1 cellular context compared by ENCODE assay signal in the genomic region with DNA sequence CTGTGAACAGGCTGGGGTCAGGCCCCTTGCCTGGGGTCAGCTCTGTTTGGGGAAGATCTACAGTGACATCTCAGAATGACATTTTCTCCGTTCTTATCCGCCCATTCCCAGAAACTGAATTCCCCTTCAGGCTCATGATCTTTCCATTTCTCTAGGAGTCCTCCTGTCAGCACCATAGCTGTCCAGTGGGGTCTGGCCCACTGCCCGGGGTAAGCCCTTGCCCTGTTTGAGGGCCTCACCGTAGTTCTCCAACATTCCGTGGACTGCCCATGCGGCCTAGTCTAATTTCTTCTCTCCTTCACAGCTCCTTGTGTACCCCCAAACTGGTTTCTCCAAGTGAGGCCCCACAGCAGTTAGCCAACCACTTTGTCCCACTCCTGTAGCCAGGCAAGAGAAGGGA.
TF ChIP-seq lines count a peak whose summit lies in the region.

No MANE protein-coding gene starts in this region.

TF ChIP-seq in H1, 55 proteins besides CTCF, POLR2A, EP300 and RAD21:
- TF ChIP-seq, protein P1, sequence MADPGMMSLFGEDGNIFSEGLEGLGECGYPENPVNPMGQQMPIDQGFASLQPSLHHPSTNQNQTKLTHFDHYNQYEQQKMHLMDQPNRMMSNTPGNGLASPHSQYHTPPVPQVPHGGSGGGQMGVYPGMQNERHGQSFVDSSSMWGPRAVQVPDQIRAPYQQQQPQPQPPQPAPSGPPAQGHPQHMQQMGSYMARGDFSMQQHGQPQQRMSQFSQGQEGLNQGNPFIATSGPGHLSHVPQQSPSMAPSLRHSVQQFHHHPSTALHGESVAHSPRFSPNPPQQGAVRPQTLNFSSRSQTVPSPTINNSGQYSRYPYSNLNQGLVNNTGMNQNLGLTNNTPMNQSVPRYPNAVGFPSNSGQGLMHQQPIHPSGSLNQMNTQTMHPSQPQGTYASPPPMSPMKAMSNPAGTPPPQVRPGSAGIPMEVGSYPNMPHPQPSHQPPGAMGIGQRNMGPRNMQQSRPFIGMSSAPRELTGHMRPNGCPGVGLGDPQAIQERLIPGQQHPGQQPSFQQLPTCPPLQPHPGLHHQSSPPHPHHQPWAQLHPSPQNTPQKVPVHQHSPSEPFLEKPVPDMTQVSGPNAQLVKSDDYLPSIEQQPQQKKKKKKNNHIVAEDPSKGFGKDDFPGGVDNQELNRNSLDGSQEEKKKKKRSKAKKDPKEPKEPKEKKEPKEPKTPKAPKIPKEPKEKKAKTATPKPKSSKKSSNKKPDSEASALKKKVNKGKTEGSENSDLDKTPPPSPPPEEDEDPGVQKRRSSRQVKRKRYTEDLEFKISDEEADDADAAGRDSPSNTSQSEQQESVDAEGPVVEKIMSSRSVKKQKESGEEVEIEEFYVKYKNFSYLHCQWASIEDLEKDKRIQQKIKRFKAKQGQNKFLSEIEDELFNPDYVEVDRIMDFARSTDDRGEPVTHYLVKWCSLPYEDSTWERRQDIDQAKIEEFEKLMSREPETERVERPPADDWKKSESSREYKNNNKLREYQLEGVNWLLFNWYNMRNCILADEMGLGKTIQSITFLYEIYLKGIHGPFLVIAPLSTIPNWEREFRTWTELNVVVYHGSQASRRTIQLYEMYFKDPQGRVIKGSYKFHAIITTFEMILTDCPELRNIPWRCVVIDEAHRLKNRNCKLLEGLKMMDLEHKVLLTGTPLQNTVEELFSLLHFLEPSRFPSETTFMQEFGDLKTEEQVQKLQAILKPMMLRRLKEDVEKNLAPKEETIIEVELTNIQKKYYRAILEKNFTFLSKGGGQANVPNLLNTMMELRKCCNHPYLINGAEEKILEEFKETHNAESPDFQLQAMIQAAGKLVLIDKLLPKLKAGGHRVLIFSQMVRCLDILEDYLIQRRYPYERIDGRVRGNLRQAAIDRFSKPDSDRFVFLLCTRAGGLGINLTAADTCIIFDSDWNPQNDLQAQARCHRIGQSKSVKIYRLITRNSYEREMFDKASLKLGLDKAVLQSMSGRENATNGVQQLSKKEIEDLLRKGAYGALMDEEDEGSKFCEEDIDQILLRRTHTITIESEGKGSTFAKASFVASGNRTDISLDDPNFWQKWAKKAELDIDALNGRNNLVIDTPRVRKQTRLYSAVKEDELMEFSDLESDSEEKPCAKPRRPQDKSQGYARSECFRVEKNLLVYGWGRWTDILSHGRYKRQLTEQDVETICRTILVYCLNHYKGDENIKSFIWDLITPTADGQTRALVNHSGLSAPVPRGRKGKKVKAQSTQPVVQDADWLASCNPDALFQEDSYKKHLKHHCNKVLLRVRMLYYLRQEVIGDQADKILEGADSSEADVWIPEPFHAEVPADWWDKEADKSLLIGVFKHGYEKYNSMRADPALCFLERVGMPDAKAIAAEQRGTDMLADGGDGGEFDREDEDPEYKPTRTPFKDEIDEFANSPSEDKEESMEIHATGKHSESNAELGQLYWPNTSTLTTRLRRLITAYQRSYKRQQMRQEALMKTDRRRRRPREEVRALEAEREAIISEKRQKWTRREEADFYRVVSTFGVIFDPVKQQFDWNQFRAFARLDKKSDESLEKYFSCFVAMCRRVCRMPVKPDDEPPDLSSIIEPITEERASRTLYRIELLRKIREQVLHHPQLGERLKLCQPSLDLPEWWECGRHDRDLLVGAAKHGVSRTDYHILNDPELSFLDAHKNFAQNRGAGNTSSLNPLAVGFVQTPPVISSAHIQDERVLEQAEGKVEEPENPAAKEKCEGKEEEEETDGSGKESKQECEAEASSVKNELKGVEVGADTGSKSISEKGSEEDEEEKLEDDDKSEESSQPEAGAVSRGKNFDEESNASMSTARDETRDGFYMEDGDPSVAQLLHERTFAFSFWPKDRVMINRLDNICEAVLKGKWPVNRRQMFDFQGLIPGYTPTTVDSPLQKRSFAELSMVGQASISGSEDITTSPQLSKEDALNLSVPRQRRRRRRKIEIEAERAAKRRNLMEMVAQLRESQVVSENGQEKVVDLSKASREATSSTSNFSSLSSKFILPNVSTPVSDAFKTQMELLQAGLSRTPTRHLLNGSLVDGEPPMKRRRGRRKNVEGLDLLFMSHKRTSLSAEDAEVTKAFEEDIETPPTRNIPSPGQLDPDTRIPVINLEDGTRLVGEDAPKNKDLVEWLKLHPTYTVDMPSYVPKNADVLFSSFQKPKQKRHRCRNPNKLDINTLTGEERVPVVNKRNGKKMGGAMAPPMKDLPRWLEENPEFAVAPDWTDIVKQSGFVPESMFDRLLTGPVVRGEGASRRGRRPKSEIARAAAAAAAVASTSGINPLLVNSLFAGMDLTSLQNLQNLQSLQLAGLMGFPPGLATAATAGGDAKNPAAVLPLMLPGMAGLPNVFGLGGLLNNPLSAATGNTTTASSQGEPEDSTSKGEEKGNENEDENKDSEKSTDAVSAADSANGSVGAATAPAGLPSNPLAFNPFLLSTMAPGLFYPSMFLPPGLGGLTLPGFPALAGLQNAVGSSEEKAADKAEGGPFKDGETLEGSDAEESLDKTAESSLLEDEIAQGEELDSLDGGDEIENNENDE (IDR thresholded peaks at IDR 0.05; ENCODE audit: insufficient replicate concordance, low read length), result no peak
- TF ChIP-seq HDAC2 (IDR thresholded peaks at IDR 0.05; ENCODE audit: borderline replicate concordance in 1 of 2, low read depth in 2 of 2, low read length in 2 of 2) (no peak), HDAC6 (IDR thresholded peaks at IDR 0.05; ENCODE audit: low read depth, low read length) (no peak), TAF1 (IDR thresholded peaks at IDR 0.05; ENCODE audit: low read depth, low read length) (no peak), KDM1A (IDR thresholded peaks at IDR 0.05; ENCODE audit: borderline replicate concordance, low read length) (no peak), GTF2F1 (IDR thresholded peaks at IDR 0.05; ENCODE audit: borderline replicate concordance, low read depth, low read length) (no peak), GABPA (IDR thresholded peaks at IDR 0.05; ENCODE audit: borderline replicate concordance, insufficient read depth, low read length) (no peak), NRF1 (IDR thresholded peaks at IDR 0.05; ENCODE audit: low read depth, low read length) (no peak), JUN (IDR thresholded peaks at IDR 0.05; ENCODE audit: low read depth, low read length) (no peak), CHD1 (IDR thresholded peaks at IDR 0.05; ENCODE audit: low read depth, low read length) (no peak), ZNF274 (IDR thresholded peaks at IDR 0.05; ENCODE audit: borderline replicate concordance, extremely low read depth, low read length) (no peak), BACH1 (IDR thresholded peaks at IDR 0.05; ENCODE audit: low read length) (no peak), TAF7 (optimal IDR thresholded peaks at IDR 0.05; ENCODE audit: borderline replicate concordance, low read depth, low read length) (no peak), SRF (IDR thresholded peaks at IDR 0.05; ENCODE audit: low read depth, low read length) (no peak), RXRA (IDR thresholded peaks at IDR 0.05; ENCODE audit: insufficient read depth, low read depth, low read length) (no peak)
